28 cellular contexts compared by ENCODE assay signal in the genomic region with DNA sequence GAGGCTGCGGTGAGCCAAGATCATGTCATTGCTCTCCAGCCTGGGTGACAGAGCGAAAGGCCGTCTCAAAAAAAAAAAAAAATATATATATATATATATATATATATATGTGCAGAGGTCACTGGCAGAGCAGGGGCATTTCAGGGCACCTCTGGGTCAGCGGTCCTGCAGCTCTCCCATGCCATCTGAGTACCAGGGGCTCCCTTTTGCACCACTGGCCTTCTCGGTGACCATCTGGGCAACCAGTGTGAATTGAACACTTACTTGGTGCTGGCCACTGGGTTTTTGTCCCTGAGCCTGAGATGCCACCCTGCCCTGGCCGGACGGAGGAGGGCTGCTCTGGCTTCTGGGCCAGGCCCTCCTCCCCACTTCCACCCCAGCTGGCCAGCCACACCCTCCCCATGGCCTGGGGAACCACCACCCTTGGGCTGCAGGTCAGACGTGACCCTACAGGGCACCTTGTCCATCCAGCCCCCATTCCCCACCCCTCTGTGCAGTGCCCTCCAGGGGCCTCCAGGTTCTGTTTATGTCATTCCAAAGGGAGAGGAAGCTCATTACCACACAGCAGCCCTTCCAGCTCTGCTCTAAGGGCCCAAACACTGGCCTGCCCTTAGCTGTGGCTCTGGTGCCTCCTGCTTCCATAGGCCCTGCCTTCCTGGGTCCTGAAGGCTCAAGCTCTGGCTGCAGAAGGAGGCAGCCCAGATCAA. TPM values are rescaled to one million over a fixed set of nuclear protein-coding genes. Genes with fewer than 3 reads are reported as not detected.
DNase-seq lines count a peak whose midpoint lies in the region; ATAC-seq and TF ChIP-seq lines count a peak whose summit lies in the region.
"Had no signal": no experiment of that assay in that cellular context is flagged by ENCODE, and none has a peak within 500 bp of the region (broad histone marks: within the 10 kb centered on the region; RNA-seq: fewer than 3 reads in every experiment).

No MANE protein-coding gene starts in this region.

- H3K9ac ChIP-seq in SK-N-SH (no peak overlapping the region), neural cell (ENCODE audit: low read length) (peak overlapping the region; percentile 66)

- DNase-seq in SK-N-SH (peak; percentile 32), caudate nucleus (lab: John Stamatoyannopoulos, UW) (no peak), retina (no peak), NCI-H345 treated with DMSO at 0.1 percent for 48 hours (lab: John Stamatoyannopoulos, UW; ENCODE audit: unreplicated experiment) (no peak), AG08395 (ENCODE audit: low spot score) (no peak)
- DNase-seq: ACHN; activated CD4-positive, alpha-beta T cell treated with anti-CD3 and anti-CD28 coated beads for 4 hours; activated naive CD4-positive, alpha-beta T cell treated with anti-CD3 and anti-CD28 coated beads, Interleukin-2, amount 50 U/mL, for 16 hours; brain microvascular endothelial cell; CD8-positive, alpha-beta memory T cell; hippocampal formation; immature natural killer cell; NK-92 treated with Interleukin-12 subunit alpha and Interleukin-12 subunit beta, amount 100 ng/mL, for 24 hours; stimulated activated CD4-positive, alpha-beta T cell treated with anti-CD3 and anti-CD28 coated beads, Interleukin-12 subunit alpha, Interleukin-12 subunit beta, amount 100 ng/mL, for 4 hours; stimulated activated CD4-positive, alpha-beta T cell treated with anti-CD3 and anti-CD28 coated beads, Interleukin-2, amount 100 ng/mL, for 48 hours; stimulated activated naive CD8-positive, alpha-beta T cell treated with anti-CD3 and anti-CD28 coated beads, Interleukin-15, amount 100 ng/mL, for 72 hours had no signal

- H3K9me3 ChIP-seq in SK-N-SH: no peaks in the 10 kb centered on the region
- no peaks in the 10 kb centered on the region for H3K9me3 ChIP-seq in neural cell (ENCODE audit: low read length)
- H3K9me3 ChIP-seq: BE2C, thyroid gland, vagina had no signal

- H3K79me2 ChIP-seq in SK-N-SH (ENCODE audit: insufficient read depth): no peaks in the 10 kb centered on the region
- peaks cover 13% of the 10 kb centered on the region for H3K79me2 ChIP-seq in neural cell (replicated peaks; ENCODE audit: insufficient read depth, low read length)

- H3K4me1 ChIP-seq in SK-N-SH (ENCODE audit: control insufficient read depth in 1 of 2, insufficient read depth in 2 of 2, low read depth in 1 of 2, low read length in 1 of 2): peaks cover 7 to 35% of the 10 kb centered on the region in 2 experiments; a peak in 2 of 4 replicates

- H3K9me2 ChIP-seq in SK-N-SH (no peaks in the 10 kb centered on the region), neural cell (ENCODE audit: insufficient read depth, low read length) (no peaks in the 10 kb centered on the region)

- H3K4me2 ChIP-seq in SK-N-SH: no peak overlapping the region
- peak overlapping the region; percentile 51 for H3K4me2 ChIP-seq in neural cell (ENCODE audit: low read length)
- H3K4me2 ChIP-seq: PC-9 had no signal

- peak overlapping the region in 1 of 2 experiments; percentile 50; a peak in 2 of 4 replicates for H3K27ac ChIP-seq in SK-N-SH (ENCODE audit: low read depth in 2 of 2, low read length in 1 of 2)
- H3K27ac ChIP-seq in caudate nucleus (ENCODE audit: low read depth, low read length): peak overlapping the region; percentile 30
- H3K27ac ChIP-seq in neural cell (ENCODE audit: low read length): peak overlapping the region; percentile 41
- H3K27ac ChIP-seq: brain microvascular endothelial cell, epithelial cell of prostate, PC-9, thyroid gland, vagina had no signal

- POLR2A ChIA-PET in SK-N-SH (lab: Yijun Ruan, JAX): interaction anchor here (1.2 kb wide), 1 partner anchor 15 kb away, joined by 5 read pairs; no protein-coding TSS in a partner anchor

- ATAC-seq in SK-N-SH treated with all-trans-retinoic acid at 6 μM for 48 hours (no peak), GM18861 (IDR thresholded peaks at IDR 0.05; ENCODE audit: unreplicated experiment) (no peak)
- ATAC-seq: activated T-helper 17 cell treated with anti-CD3 and anti-CD28 coated beads, Interleukin-2, amount 50 U/mL, for 72 hours; HCT116; sciatic nerve; stimulated activated naive CD8-positive, alpha-beta T cell treated with anti-CD3 and anti-CD28 coated beads, Interleukin-15, amount 100 ng/mL, for 72 hours had no signal

- 91% methylated on average over 7 of the region's 8 CpGs for WGBS in SK-N-SH (ENCODE audit: low lambda C conversion rate)

- H3K27me3 ChIP-seq in SK-N-SH (ENCODE audit: insufficient read depth) (no peaks in the 10 kb centered on the region), neural cell (ENCODE audit: insufficient read depth, low read depth, low read length) (no peaks in the 10 kb centered on the region)
- H3K27me3 ChIP-seq: BE2C, brain microvascular endothelial cell, thyroid gland, vagina had no signal

- H2AFZ ChIP-seq in SK-N-SH (ENCODE audit: low read depth): no peak overlapping the region
- no peak overlapping the region for H2AFZ ChIP-seq in neural cell (ENCODE audit: low read depth, low read length)
- H2AFZ ChIP-seq: PC-9 had no signal

- no peak for TF ChIP-seq EP300 in SK-N-SH (IDR thresholded peaks at IDR 0.05; ENCODE audit: borderline replicate concordance in 1 of 2, low read depth in 1 of 2, low read length in 1 of 2)
- TF ChIP-seq EP300 in neural cell (conservative IDR thresholded peaks at IDR 0.05; ENCODE audit: poor library complexity, severe bottlenecking): no peak

- TF ChIP-seq RAD21 in SK-N-SH (IDR thresholded peaks at IDR 0.05; ENCODE audit: low read length): no peak
- TF ChIP-seq RAD21 in neural cell (conservative IDR thresholded peaks at IDR 0.05): no peak

- CTCF ChIA-PET in SK-N-SH (lab: Yijun Ruan, JAX): interaction anchor here (1.3 to 4.6 kb wide), 5 partner anchors 15 to 111 kb away, joined by 3 to 31 read pairs (median 14); no protein-coding TSS in a partner anchor

- H3K36me3 ChIP-seq in SK-N-SH (replicated peaks in 1 of 2; ENCODE audit: control insufficient read depth in 1 of 2, insufficient read depth in 2 of 2, low read length in 1 of 2) (no peaks in the 10 kb centered on the region), neural cell (ENCODE audit: insufficient read depth, low read length) (no peaks in the 10 kb centered on the region)
- H3K36me3 ChIP-seq: BE2C, brain microvascular endothelial cell, thyroid gland, vagina had no signal

- H3K4me3 ChIP-seq in SK-N-SH (ENCODE audit: low read depth in 2 of 2, low read length in 1 of 2): no peak overlapping the region
- H3K4me3 ChIP-seq in neural cell (ENCODE audit: low read length): peak overlapping the region; percentile 66
- H3K4me3 ChIP-seq: PC-9, thyroid gland, vagina had no signal

- H3F3A ChIP-seq in SK-N-SH (replicated peaks; ENCODE audit: insufficient read depth) (no peaks in the 10 kb centered on the region), neural cell (ENCODE audit: insufficient read depth, low read length, poor library complexity, severe bottlenecking) (no peaks in the 10 kb centered on the region)

- no peak for TF ChIP-seq CTCF in SK-N-SH (IDR thresholded peaks at IDR 0.05)
- TF ChIP-seq CTCF in neural cell (IDR thresholded peaks at IDR 0.05; ENCODE audit: poor library complexity, severe bottlenecking): no peak

- H4K20me1 ChIP-seq in SK-N-SH (ENCODE audit: insufficient read depth) (peaks cover under 1% of the 10 kb centered on the region; the same call in 1 of the 2 replicates), neural cell (ENCODE audit: insufficient read depth) (no peaks in the 10 kb centered on the region)

TF ChIP-seq in SK-N-SH, 30 proteins besides CTCF, POLR2A, EP300 and RAD21:
- TF ChIP-seq, protein P1, sequence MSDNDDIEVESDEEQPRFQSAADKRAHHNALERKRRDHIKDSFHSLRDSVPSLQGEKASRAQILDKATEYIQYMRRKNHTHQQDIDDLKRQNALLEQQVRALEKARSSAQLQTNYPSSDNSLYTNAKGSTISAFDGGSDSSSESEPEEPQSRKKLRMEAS (IDR thresholded peaks at IDR 0.05; ENCODE audit: low read depth): no peak

TF ChIP-seq in SK-N-SH treated with all-trans-retinoic acid at 6 μM for 48 hours, 23 proteins besides CTCF, POLR2A, EP300 and RAD21 (continues in another document):
- no peak for TF ChIP-seq PPARA (CRISPR knock-in tag; IDR thresholded peaks at IDR 0.05; ENCODE audit: borderline replicate concordance)

TF ChIP-seq in neural cell, 6 proteins besides CTCF, POLR2A, EP300 and RAD21 (continues in another document):
- no peak for TF ChIP-seq TAF1 (IDR thresholded peaks at IDR 0.05; ENCODE audit: low read depth)
- no peak for TF ChIP-seq MXI1 (conservative IDR thresholded peaks at IDR 0.05; ENCODE audit: poor library complexity, severe bottlenecking)
- no peak for TF ChIP-seq POLR2AphosphoS5 (IDR thresholded peaks at IDR 0.05)

RNA-seq across cellular contexts. Expression of a gene that starts 10.3 kb away (rescaled TPM):
- 11.0 and 12.5 TPM in 2 replicates for polyA plus RNA-seq in SK-N-SH (2012; rRNA removed)
- 6.0 and 9.8 TPM in 2 replicates for polyA plus RNA-seq in SK-N-SH (2012; cell fraction: cytosol; rRNA removed)
- 21.1 and 22.5 TPM in 2 replicates for polyA plus RNA-seq in SK-N-SH (2012; cell fraction: nucleus; rRNA removed)
- polyA plus RNA-seq in neural cell: 58.8 and 76.0 TPM in 2 replicates
- polyA minus RNA-seq in neural cell: 99.9 and 101 TPM in 2 replicates

RNA-seq across cellular contexts. Expression of a gene that starts 11.4 kb away (rescaled TPM):
- polyA plus RNA-seq in SK-N-SH (2012; rRNA removed) (0.30 and 0.49 TPM in 2 replicates), neural cell (not detected in 2 replicates)
- 0.14 TPM in 1 of 2 replicates, not detected in the other for polyA plus RNA-seq in SK-N-SH (2012; cell fraction: cytosol; rRNA removed)
- polyA plus RNA-seq in SK-N-SH (2012; cell fraction: nucleus; rRNA removed): 0.89 and 1.3 TPM in 2 replicates
- polyA minus RNA-seq in neural cell: 1.7 and 2.9 TPM in 2 replicates
- polyA plus RNA-seq: IgD-negative memory B cell, immature natural killer cell had no signal

RNA-seq across cellular contexts. Expression of a gene that starts 22.0 kb away (rescaled TPM):
- polyA plus RNA-seq in SK-N-SH (2012; rRNA removed): 44.1 and 46.4 TPM in 2 replicates
- 22.0 and 28.1 TPM in 2 replicates for polyA plus RNA-seq in SK-N-SH (2012; cell fraction: cytosol; rRNA removed)
- 92.8 and 94.1 TPM in 2 replicates for polyA plus RNA-seq in SK-N-SH (2012; cell fraction: nucleus; rRNA removed)
- polyA plus RNA-seq in neural cell: 61.1 and 71.6 TPM in 2 replicates
- polyA minus RNA-seq in neural cell: 21.4 and 24.8 TPM in 2 replicates

RNA-seq across cellular contexts. Expression of a gene that starts 26.8 kb away (rescaled TPM):
- polyA plus RNA-seq in SK-N-SH (2012; rRNA removed): 1.4 and 2.4 TPM in 2 replicates
- polyA plus RNA-seq in SK-N-SH (2012; cell fraction: cytosol; rRNA removed): 0.94 and 1.6 TPM in 2 replicates
- polyA plus RNA-seq in SK-N-SH (2012; cell fraction: nucleus; rRNA removed): 4.6 and 6.3 TPM in 2 replicates
- not detected in 2 replicates for polyA plus RNA-seq in neural cell
- polyA minus RNA-seq in neural cell: not detected in 2 replicates

RNA-seq across cellular contexts. Expression of a gene that starts 48.4 kb away (rescaled TPM):
- polyA plus RNA-seq in SK-N-SH (2012; rRNA removed) (6.7 and 9.1 TPM in 2 replicates), neural cell (27.8 and 35.1 TPM in 2 replicates)
- polyA plus RNA-seq in SK-N-SH (2012; cell fraction: cytosol; rRNA removed): 2.8 and 3.7 TPM in 2 replicates
- polyA plus RNA-seq in SK-N-SH (2012; cell fraction: nucleus; rRNA removed): 28.1 and 30.4 TPM in 2 replicates
- polyA minus RNA-seq in neural cell: 46.7 and 53.3 TPM in 2 replicates
